ENCODE assay signal across 6 cellular contexts in the genomic region with DNA sequence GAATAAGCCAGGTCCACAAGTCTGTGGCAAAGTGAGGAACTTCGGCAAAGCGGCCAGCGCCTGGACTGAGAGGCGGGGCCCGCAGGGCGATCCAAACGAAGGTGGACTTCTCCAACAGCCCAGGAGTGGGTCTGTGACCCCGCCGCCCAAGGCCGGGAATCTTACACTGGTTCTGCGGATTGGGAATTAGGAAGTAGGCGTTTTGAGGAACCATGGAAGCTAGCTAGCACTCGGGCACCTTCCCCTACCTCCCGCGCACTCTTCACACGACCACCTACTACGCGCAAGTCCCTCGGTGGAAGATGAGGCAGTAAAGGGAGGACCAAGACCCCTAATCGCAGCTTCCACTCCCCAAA. TPM values are rescaled to one million over a fixed set of nuclear protein-coding genes. Genes with fewer than 3 reads are reported as not detected.
A peak's percentile ranks its signal among the peaks of the same experiment; 100 is the strongest.
DNase-seq lines count a peak whose midpoint lies in the region; ATAC-seq lines count a peak whose summit lies in the region.

No MANE protein-coding gene starts in this region.

- 87% methylated on average over 17 to 18 of the region's 20 CpGs for WGBS in mesodermal cell (ENCODE audit: insufficient coverage in 2 of 2), 2 experiments

- peak overlapping the region; percentile 71 for H3K4me3 ChIP-seq in CD4-positive, CD25-positive, alpha-beta regulatory T cell (ENCODE audit: low read depth, low read length)
- peak overlapping the region; percentile 95 for H3K4me3 ChIP-seq in mesodermal cell (ENCODE audit: extremely low read depth, insufficient read depth, low read length, poor library complexity, severe bottlenecking)

- H3K36me3 ChIP-seq in CD4-positive, CD25-positive, alpha-beta regulatory T cell (ENCODE audit: control insufficient read depth, insufficient read depth, low read length) = peaks cover 20% of the 10 kb centered on the region
- H3K36me3 ChIP-seq in mesodermal cell (ENCODE audit: control insufficient read depth, insufficient read depth, low read length) = peaks cover 35% of the 10 kb centered on the region

- peaks cover 22% of the 10 kb centered on the region for H3K36me3 Mint-ChIP-seq in CD4-positive, CD25-positive, alpha-beta regulatory T cell
- H3K36me3 Mint-ChIP-seq in activated naive CD8-positive, alpha-beta T cell = peaks cover 4% of the 10 kb centered on the region

- peak overlapping the region; percentile 83 for H3K27ac ChIP-seq in CD4-positive, CD25-positive, alpha-beta regulatory T cell (ENCODE audit: insufficient read depth, low read length, poor library complexity, severe bottlenecking)
- H3K27ac ChIP-seq in mesodermal cell (ENCODE audit: low read depth, low read length, severe bottlenecking) = no peak overlapping the region

- H3K4me3 Mint-ChIP-seq in CD4-positive, CD25-positive, alpha-beta regulatory T cell = peak overlapping the region; percentile 91 to 96 (median 94)
- peak overlapping the region; percentile 91 for H3K4me3 Mint-ChIP-seq in activated naive CD8-positive, alpha-beta T cell

- peak overlapping the region in 1 of 3 donors; percentile 96 for H3K27ac Mint-ChIP-seq in CD4-positive, CD25-positive, alpha-beta regulatory T cell
- H3K27ac Mint-ChIP-seq in activated naive CD8-positive, alpha-beta T cell = peak overlapping the region; percentile 22

- no peaks in the 10 kb centered on the region for H3K27me3 ChIP-seq in CD4-positive, CD25-positive, alpha-beta regulatory T cell (ENCODE audit: control insufficient read depth, insufficient read depth, low read length)

- no peak for ATAC-seq in CD4-positive, CD25-positive, alpha-beta regulatory T cell (ENCODE audit: low read depth in 2 of 2)
- no peak for ATAC-seq in HG02870 (IDR thresholded peaks at IDR 0.05; ENCODE audit: unreplicated experiment)

- peaks cover 4% of the 10 kb centered on the region for H3K27me3 Mint-ChIP-seq in CD4-positive, CD25-positive, alpha-beta regulatory T cell
- no peaks in the 10 kb centered on the region for H3K27me3 Mint-ChIP-seq in activated naive CD8-positive, alpha-beta T cell

- peaks cover 53% of the 10 kb centered on the region for H3K4me1 ChIP-seq in CD4-positive, CD25-positive, alpha-beta regulatory T cell (ENCODE audit: control insufficient read depth, insufficient read depth, low read length, poor library complexity, severe bottlenecking)
- peaks cover 12% of the 10 kb centered on the region for H3K4me1 ChIP-seq in mesodermal cell (ENCODE audit: control insufficient read depth, insufficient read depth, low read length, poor library complexity, severe bottlenecking)

- H3K4me1 Mint-ChIP-seq in CD4-positive, CD25-positive, alpha-beta regulatory T cell = peaks cover 19 to 66% (median 52%) of the 10 kb centered on the region in 4 donors
- H3K4me1 Mint-ChIP-seq in activated naive CD8-positive, alpha-beta T cell (ENCODE audit: low read depth) = peaks cover 54% of the 10 kb centered on the region

- DNase-seq in CD4-positive, CD25-positive, alpha-beta regulatory T cell = no peak
- no peak for DNase-seq in EL
- DNase-seq in mucosa of gallbladder (ENCODE audit: low spot score) = no peak

- H3K9me3 Mint-ChIP-seq in CD4-positive, CD25-positive, alpha-beta regulatory T cell = peaks cover 0 to 1% (median 0%) of the 10 kb centered on the region in 7 donors
- no peaks in the 10 kb centered on the region for H3K9me3 Mint-ChIP-seq in activated naive CD8-positive, alpha-beta T cell (ENCODE audit: low read depth)

- no peaks in the 10 kb centered on the region for H3K9me3 ChIP-seq in CD4-positive, CD25-positive, alpha-beta regulatory T cell (ENCODE audit: control insufficient read depth in 2 of 2, low read length in 2 of 2)
- peaks cover 7% of the 10 kb centered on the region for H3K9me3 ChIP-seq in mesodermal cell (ENCODE audit: control insufficient read depth, low read length)

RNA-seq across cellular contexts. Expression of gene ARF5, which starts 0.6 kb away (rescaled TPM):
- total RNA-seq in CD4-positive, CD25-positive, alpha-beta regulatory T cell = 101 TPM
- 100 to 1,000 TPM; 187 to 223 (median 199) TPM for polyA plus RNA-seq in CD4-positive, CD25-positive, alpha-beta regulatory T cell
- polyA plus RNA-seq in mesodermal cell (2013, experiment 1 of 2) = 208 TPM
- polyA plus RNA-seq in mesodermal cell (2013, experiment 2 of 2) = 174 TPM
- 129 TPM for total RNA-seq in mucosa of gallbladder

RNA-seq across cellular contexts. Expression of gene GCC1, which starts 2.2 kb away (rescaled TPM):
- total RNA-seq in CD4-positive, CD25-positive, alpha-beta regulatory T cell = 40.4 TPM
- polyA plus RNA-seq in CD4-positive, CD25-positive, alpha-beta regulatory T cell = 10 to 100 TPM; 11.4 to 16.4 (median 15.6) TPM
- 10.7 TPM for polyA plus RNA-seq in mesodermal cell (2013, experiment 1 of 2)
- 9.7 TPM for polyA plus RNA-seq in mesodermal cell (2013, experiment 2 of 2)
- total RNA-seq in mucosa of gallbladder = 19.0 TPM

RNA-seq across cellular contexts. Expression of gene FSCN3, which starts 5.9 kb away (rescaled TPM):
- 2.7 TPM for total RNA-seq in CD4-positive, CD25-positive, alpha-beta regulatory T cell
- 1 to 10 TPM in 1 of 4 donors, under 1 TPM in 3; 0.63 to 1.3 (median 0.79) TPM for polyA plus RNA-seq in CD4-positive, CD25-positive, alpha-beta regulatory T cell
- 1.3 TPM for polyA plus RNA-seq in mesodermal cell (2013, experiment 1 of 2)
- polyA plus RNA-seq in mesodermal cell (2013, experiment 2 of 2) = 2.0 TPM
- total RNA-seq in mucosa of gallbladder = not detected

RNA-seq across cellular contexts. Expression of gene PAX4, which starts 30.3 kb away (rescaled TPM):
- not detected for total RNA-seq in CD4-positive, CD25-positive, alpha-beta regulatory T cell
- polyA plus RNA-seq in CD4-positive, CD25-positive, alpha-beta regulatory T cell = not detected
- polyA plus RNA-seq in mesodermal cell (2013, experiment 1 of 2) = not detected
- polyA plus RNA-seq in mesodermal cell (2013, experiment 2 of 2) = not detected
- total RNA-seq in mucosa of gallbladder = not detected
